ENCODE assay signal across 13 cellular contexts in genomic region chr12:133202493-133203343, GRCh38. TPM values are rescaled to one million over a fixed set of nuclear protein-coding genes. Genes with fewer than 3 reads are reported as not detected.
A peak's percentile ranks its signal among the peaks of the same experiment; 100 is the strongest.
DNase-seq lines count a peak whose midpoint lies in the region; ATAC-seq and TF ChIP-seq lines count a peak whose summit lies in the region.
"Had no signal": no experiment of that assay in that cellular context is flagged by ENCODE, and none has a peak within 500 bp of the region (broad histone marks: within the 10 kb centered on the region; RNA-seq: fewer than 3 reads in every experiment).

No MANE protein-coding gene starts in this region.

- no peaks in the 10 kb centered on the region for H3K4me1 ChIP-seq in Panc1 (ENCODE audit: control insufficient read depth, insufficient read depth, low read length)

- peaks cover 54 to 78% of the 10 kb centered on the region in 2 donors for H3K36me3 Mint-ChIP-seq in activated T-cell treated with anti-CD3 and anti-CD28 coated beads, Interleukin-2, amount 50 U/mL, for 72 hours (ENCODE audit: insufficient read depth in 2 of 2)
- H3K36me3 Mint-ChIP-seq in activated T-cell treated with anti-CD3 and anti-CD28 coated beads, Interleukin-2, amount 50 U/mL, for 24 hours (ENCODE audit: low read depth) = peaks cover 84% of the 10 kb centered on the region
- peaks cover 59 to 64% of the 10 kb centered on the region in 2 donors for H3K36me3 Mint-ChIP-seq in stimulated activated naive B cell treated with anti-CD40 and anti-IgM and Interleukin-4, amounts not matched to agents 10 μg/mL and 1 μg/mL and 100 μg/mL, for 72 hours

- POLR2A ChIA-PET in Panc1 (lab: Charles Lee) = no interaction called here

- H3K36me3 ChIP-seq in Panc1 (ENCODE audit: control insufficient read depth, insufficient read depth, low read length) (peaks cover 15% of the 10 kb centered on the region), WERI-Rb-1 (peaks cover 46% of the 10 kb centered on the region)

- H3K27me3 Mint-ChIP-seq in activated T-cell treated with anti-CD3 and anti-CD28 coated beads, Interleukin-2, amount 50 U/mL, for 72 hours (ENCODE audit: low read depth) = no peaks in the 10 kb centered on the region
- H3K27me3 Mint-ChIP-seq in activated T-cell treated with anti-CD3 and anti-CD28 coated beads, Interleukin-2, amount 50 U/mL, for 24 hours = no peaks in the 10 kb centered on the region
- H3K27me3 Mint-ChIP-seq in stimulated activated naive B cell treated with anti-CD40 and anti-IgM and Interleukin-4, amounts not matched to agents 10 μg/mL and 1 μg/mL and 100 μg/mL, for 72 hours = no peaks in the 10 kb centered on the region

- no peak overlapping the region for H3K27ac ChIP-seq in Panc1 (ENCODE audit: low read length)
- H3K27ac ChIP-seq in WERI-Rb-1 = no peak overlapping the region

- BruUV-seq in Panc1 (replicated peaks; lab: Mats Ljungman, UMichigan) = TSS peak; percentile 8

- H3K9me3 ChIP-seq in Panc1 (ENCODE audit: control insufficient read depth, insufficient read depth, low read depth, low read length) (peaks cover 69% of the 10 kb centered on the region), WERI-Rb-1 (ENCODE audit: severe bottlenecking) (peaks cover 65% of the 10 kb centered on the region)

- CTCF ChIA-PET in Panc1 (lab: Charles Lee) = no interaction called here

- peaks cover 30 to 33% of the 10 kb centered on the region in 2 donors for H3K9me3 Mint-ChIP-seq in activated T-cell treated with anti-CD3 and anti-CD28 coated beads, Interleukin-2, amount 50 U/mL, for 72 hours
- H3K9me3 Mint-ChIP-seq in activated T-cell treated with anti-CD3 and anti-CD28 coated beads, Interleukin-2, amount 50 U/mL, for 24 hours = peaks cover 56% of the 10 kb centered on the region
- peaks cover 25 to 27% of the 10 kb centered on the region in 2 donors for H3K9me3 Mint-ChIP-seq in stimulated activated naive B cell treated with anti-CD40 and anti-IgM and Interleukin-4, amounts not matched to agents 10 μg/mL and 1 μg/mL and 100 μg/mL, for 72 hours

- no peak for ATAC-seq in activated T-cell treated with anti-CD3 and anti-CD28 coated beads, Interleukin-2, amount 50 U/mL, for 72 hours (replicated peaks in 1 of 2)
- ATAC-seq in Panc1 (no peak), GM18909 (IDR thresholded peaks at IDR 0.05; ENCODE audit: poor library complexity, unreplicated experiment) (no peak)
- ATAC-seq in stimulated activated naive B cell treated with anti-CD40 and anti-IgM and Interleukin-4, amounts not matched to agents 10 μg/mL and 1 μg/mL and 100 μg/mL, for 72 hours (replicated peaks) = no peak
- ATAC-seq: esophagus mucosa had no signal

- H3K27me3 ChIP-seq in Panc1 (ENCODE audit: control insufficient read depth, insufficient read depth, low read length) = no peaks in the 10 kb centered on the region
- H3K27me3 ChIP-seq in WERI-Rb-1 (ENCODE audit: insufficient read depth, low read depth, severe bottlenecking) = no peaks in the 10 kb centered on the region

- no peaks in the 10 kb centered on the region for H3K4me1 Mint-ChIP-seq in activated T-cell treated with anti-CD3 and anti-CD28 coated beads, Interleukin-2, amount 50 U/mL, for 72 hours (ENCODE audit: low read depth)
- no peaks in the 10 kb centered on the region for H3K4me1 Mint-ChIP-seq in activated T-cell treated with anti-CD3 and anti-CD28 coated beads, Interleukin-2, amount 50 U/mL, for 24 hours (ENCODE audit: low read depth)
- H3K4me1 Mint-ChIP-seq in stimulated activated naive B cell treated with anti-CD40 and anti-IgM and Interleukin-4, amounts not matched to agents 10 μg/mL and 1 μg/mL and 100 μg/mL, for 72 hours = no peaks in the 10 kb centered on the region

- in situ Hi-C loops in Panc1 (cut with HindIII; ENCODE audit: low pct_unique_long_range_greater_than_20kb, low sequenced_read_pairs) = no loop called here

- H3K4me3 ChIP-seq in Panc1 (ENCODE audit: low read depth in 2 of 2, low read length in 2 of 2) (no peak overlapping the region), WERI-Rb-1 (ENCODE audit: low read depth, low read length) (no peak overlapping the region)

- H3K27ac Mint-ChIP-seq in activated T-cell treated with anti-CD3 and anti-CD28 coated beads, Interleukin-2, amount 50 U/mL, for 72 hours = peak overlapping the region; percentile 95
- H3K27ac Mint-ChIP-seq in activated T-cell treated with anti-CD3 and anti-CD28 coated beads, Interleukin-2, amount 50 U/mL, for 24 hours = no peak overlapping the region
- peak overlapping the region; percentile 92 for H3K27ac Mint-ChIP-seq in stimulated activated naive B cell treated with anti-CD40 and anti-IgM and Interleukin-4, amounts not matched to agents 10 μg/mL and 1 μg/mL and 100 μg/mL, for 72 hours

- TF ChIP-seq CTCF in Panc1 (IDR thresholded peaks at IDR 0.05) (no peak), WERI-Rb-1 (IDR thresholded peaks at IDR 0.05; ENCODE audit: low read depth, low read length) (no peak)

- intact Hi-C loops in Panc1 (cut with micrococcal nuclease; ENCODE audit: unreplicated experiment) = no loop called here

- no peak for DNase-seq in activated T-cell treated with anti-CD3 and anti-CD28 coated beads, Interleukin-2, amount 50 U/mL, for 72 hours
- no peak for DNase-seq in activated T-cell treated with anti-CD3 and anti-CD28 coated beads, Interleukin-2, amount 50 U/mL, for 24 hours
- DNase-seq in Panc1 (ENCODE audit: low read depth, low spot score) = no peak
- DNase-seq in fibroblast of peridontal ligament (ENCODE audit: extremely low read depth) = peak; percentile 9
- no peak for DNase-seq in stimulated activated naive B cell treated with anti-CD40 and anti-IgM and Interleukin-4, amounts not matched to agents 10 μg/mL and 1 μg/mL and 100 μg/mL, for 72 hours
- DNase-seq in WERI-Rb-1 = no peak
- DNase-seq in medulla oblongata (ENCODE audit: extremely low spot score) = no peak
- DNase-seq: activated CD4-positive, CD25-positive, alpha-beta regulatory T cell; GDM1; NCI-H1417 treated with DMSO at 0.1 percent for 48 hours had no signal

- H3K4me3 Mint-ChIP-seq in activated T-cell treated with anti-CD3 and anti-CD28 coated beads, Interleukin-2, amount 50 U/mL, for 72 hours = no peak overlapping the region
- H3K4me3 Mint-ChIP-seq in activated T-cell treated with anti-CD3 and anti-CD28 coated beads, Interleukin-2, amount 50 U/mL, for 24 hours = no peak overlapping the region
- H3K4me3 Mint-ChIP-seq in stimulated activated naive B cell treated with anti-CD40 and anti-IgM and Interleukin-4, amounts not matched to agents 10 μg/mL and 1 μg/mL and 100 μg/mL, for 72 hours = peak overlapping the region in 1 of 2 donors; percentile 62

RNA-seq across cellular contexts. Expression of gene ZNF268, which starts 21.4 kb away (rescaled TPM):
- 10 to 100 TPM; 16.7 to 18.8 TPM for total RNA-seq in activated T-cell treated with anti-CD3 and anti-CD28 coated beads, Interleukin-2, amount 50 U/mL, for 72 hours
- total RNA-seq in Panc1 (2021; ENCODE audit: unreplicated experiment) = 22.4 TPM
- polyA plus RNA-seq in Panc1 (2012; ENCODE audit: insufficient read length) = 14.6 TPM

RNA-seq across cellular contexts. Expression of gene ANHX, which starts 33.0 kb away (rescaled TPM):
- not detected for total RNA-seq in activated T-cell treated with anti-CD3 and anti-CD28 coated beads, Interleukin-2, amount 50 U/mL, for 72 hours
- not detected for total RNA-seq in Panc1 (2021; ENCODE audit: unreplicated experiment)
- polyA plus RNA-seq in Panc1 (2012; ENCODE audit: insufficient read length) = not detected
- total RNA-seq: esophagus mucosa, urinary bladder had no signal
- polyA plus RNA-seq: urinary bladder had no signal
